In genomic region chr20:61599061-61599930, GRCh38 we compare ENCODE assay signal across 1 cellular context.
TF ChIP-seq lines count a peak whose summit lies in the region.

No MANE protein-coding gene starts in this region.

TF ChIP-seq in HCT116, 20 proteins besides CTCF, POLR2A, EP300 and RAD21 (continued from another document):
- TF ChIP-seq, protein P1, sequence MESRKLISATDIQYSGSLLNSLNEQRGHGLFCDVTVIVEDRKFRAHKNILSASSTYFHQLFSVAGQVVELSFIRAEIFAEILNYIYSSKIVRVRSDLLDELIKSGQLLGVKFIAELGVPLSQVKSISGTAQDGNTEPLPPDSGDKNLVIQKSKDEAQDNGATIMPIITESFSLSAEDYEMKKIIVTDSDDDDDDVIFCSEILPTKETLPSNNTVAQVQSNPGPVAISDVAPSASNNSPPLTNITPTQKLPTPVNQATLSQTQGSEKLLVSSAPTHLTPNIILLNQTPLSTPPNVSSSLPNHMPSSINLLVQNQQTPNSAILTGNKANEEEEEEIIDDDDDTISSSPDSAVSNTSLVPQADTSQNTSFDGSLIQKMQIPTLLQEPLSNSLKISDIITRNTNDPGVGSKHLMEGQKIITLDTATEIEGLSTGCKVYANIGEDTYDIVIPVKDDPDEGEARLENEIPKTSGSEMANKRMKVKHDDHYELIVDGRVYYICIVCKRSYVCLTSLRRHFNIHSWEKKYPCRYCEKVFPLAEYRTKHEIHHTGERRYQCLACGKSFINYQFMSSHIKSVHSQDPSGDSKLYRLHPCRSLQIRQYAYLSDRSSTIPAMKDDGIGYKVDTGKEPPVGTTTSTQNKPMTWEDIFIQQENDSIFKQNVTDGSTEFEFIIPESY (IDR thresholded peaks at IDR 0.05; ENCODE audit: extremely low read depth, insufficient replicate concordance, low read length) = no peak
- TF ChIP-seq ZFX (IDR thresholded peaks at IDR 0.05) = no peak
